Comparison of ENCODE assay signal across 1 cellular context in genomic region chr9:33076360-33077004, GRCh38.
TF ChIP-seq lines count a peak whose summit lies in the region.

TSS of gene SMU1 (minus strand) at chr9:33076674. CDS start at chr9:33076608, 66 bp downstream.

TF ChIP-seq in HepG2, 621 proteins besides CTCF, POLR2A, EP300 and RAD21 (continued from another document and continues in another):
- TF ChIP-seq, protein P1, sequence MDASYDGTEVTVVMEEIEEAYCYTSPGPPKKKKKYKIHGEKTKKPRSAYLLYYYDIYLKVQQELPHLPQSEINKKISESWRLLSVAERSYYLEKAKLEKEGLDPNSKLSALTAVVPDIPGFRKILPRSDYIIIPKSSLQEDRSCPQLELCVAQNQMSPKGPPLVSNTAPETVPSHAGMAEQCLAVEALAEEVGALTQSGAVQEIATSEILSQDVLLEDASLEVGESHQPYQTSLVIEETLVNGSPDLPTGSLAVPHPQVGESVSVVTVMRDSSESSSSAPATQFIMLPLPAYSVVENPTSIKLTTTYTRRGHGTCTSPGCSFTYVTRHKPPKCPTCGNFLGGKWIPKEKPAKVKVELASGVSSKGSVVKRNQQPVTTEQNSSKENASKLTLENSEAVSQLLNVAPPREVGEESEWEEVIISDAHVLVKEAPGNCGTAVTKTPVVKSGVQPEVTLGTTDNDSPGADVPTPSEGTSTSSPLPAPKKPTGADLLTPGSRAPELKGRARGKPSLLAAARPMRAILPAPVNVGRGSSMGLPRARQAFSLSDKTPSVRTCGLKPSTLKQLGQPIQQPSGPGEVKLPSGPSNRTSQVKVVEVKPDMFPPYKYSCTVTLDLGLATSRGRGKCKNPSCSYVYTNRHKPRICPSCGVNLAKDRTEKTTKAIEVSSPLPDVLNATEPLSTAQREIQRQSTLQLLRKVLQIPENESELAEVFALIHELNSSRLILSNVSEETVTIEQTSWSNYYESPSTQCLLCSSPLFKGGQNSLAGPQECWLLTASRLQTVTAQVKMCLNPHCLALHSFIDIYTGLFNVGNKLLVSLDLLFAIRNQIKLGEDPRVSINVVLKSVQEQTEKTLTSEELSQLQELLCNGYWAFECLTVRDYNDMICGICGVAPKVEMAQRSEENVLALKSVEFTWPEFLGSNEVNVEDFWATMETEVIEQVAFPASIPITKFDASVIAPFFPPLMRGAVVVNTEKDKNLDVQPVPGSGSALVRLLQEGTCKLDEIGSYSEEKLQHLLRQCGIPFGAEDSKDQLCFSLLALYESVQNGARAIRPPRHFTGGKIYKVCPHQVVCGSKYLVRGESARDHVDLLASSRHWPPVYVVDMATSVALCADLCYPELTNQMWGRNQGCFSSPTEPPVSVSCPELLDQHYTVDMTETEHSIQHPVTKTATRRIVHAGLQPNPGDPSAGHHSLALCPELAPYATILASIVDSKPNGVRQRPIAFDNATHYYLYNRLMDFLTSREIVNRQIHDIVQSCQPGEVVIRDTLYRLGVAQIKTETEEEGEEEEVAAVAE (CRISPR knock-in tag; IDR thresholded peaks at IDR 0.05; ENCODE audit: borderline replicate concordance): 0 out of 2 replicates have a peak, but pooled peaks have one; percentile 27
- peak; percentile 87 for TF ChIP-seq ZMAT3 (CRISPR knock-in tag; conservative IDR thresholded peaks at IDR 0.05)
- TF ChIP-seq DR1 (CRISPR knock-in tag; IDR thresholded peaks at IDR 0.05): peak; percentile 90
- peak; percentile 32; the same call in 1 of the 2 replicates for TF ChIP-seq ZNF367 (CRISPR knock-in tag; IDR thresholded peaks at IDR 0.05; ENCODE audit: borderline replicate concordance)
- TF ChIP-seq ZUFSP (CRISPR knock-in tag; IDR thresholded peaks at IDR 0.05; ENCODE audit: borderline replicate concordance): no peak
- TF ChIP-seq ZNF615 (CRISPR knock-in tag; IDR thresholded peaks at IDR 0.05; ENCODE audit: borderline replicate concordance): 0 out of 2 replicates have a peak, but pooled peaks have one; percentile 77
- no peak for TF ChIP-seq ATF7 (IDR thresholded peaks at IDR 0.05)
- TF ChIP-seq ATF7 (CRISPR knock-in tag; IDR thresholded peaks at IDR 0.05): peak; percentile 74
- TF ChIP-seq ZNF879 (CRISPR knock-in tag; IDR thresholded peaks at IDR 0.05): no peak
- peak; percentile 34; the same call in 1 of the 2 replicates for TF ChIP-seq RARA (CRISPR knock-in tag; IDR thresholded peaks at IDR 0.05)
- TF ChIP-seq, protein P2, sequence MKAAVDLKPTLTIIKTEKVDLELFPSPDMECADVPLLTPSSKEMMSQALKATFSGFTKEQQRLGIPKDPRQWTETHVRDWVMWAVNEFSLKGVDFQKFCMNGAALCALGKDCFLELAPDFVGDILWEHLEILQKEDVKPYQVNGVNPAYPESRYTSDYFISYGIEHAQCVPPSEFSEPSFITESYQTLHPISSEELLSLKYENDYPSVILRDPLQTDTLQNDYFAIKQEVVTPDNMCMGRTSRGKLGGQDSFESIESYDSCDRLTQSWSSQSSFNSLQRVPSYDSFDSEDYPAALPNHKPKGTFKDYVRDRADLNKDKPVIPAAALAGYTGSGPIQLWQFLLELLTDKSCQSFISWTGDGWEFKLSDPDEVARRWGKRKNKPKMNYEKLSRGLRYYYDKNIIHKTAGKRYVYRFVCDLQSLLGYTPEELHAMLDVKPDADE (CRISPR knock-in tag; IDR thresholded peaks at IDR 0.05): no peak
- peak; percentile 61; the same call in 1 of the 2 replicates for TF ChIP-seq PITX1 (CRISPR knock-in tag; IDR thresholded peaks at IDR 0.05)
- TF ChIP-seq MIER2 (CRISPR knock-in tag; IDR thresholded peaks at IDR 0.05): 0 out of 2 replicates have a peak, but pooled peaks have one; percentile 38
- no peak for TF ChIP-seq ZNF619 (CRISPR knock-in tag; IDR thresholded peaks at IDR 0.05)
- peak; percentile 82 for TF ChIP-seq SIN3B (IDR thresholded peaks at IDR 0.05; ENCODE audit: low read length)
- TF ChIP-seq GMEB2 (CRISPR knock-in tag; IDR thresholded peaks at IDR 0.05; ENCODE audit: low read depth): no peak
- TF ChIP-seq DNMT3B (CRISPR knock-in tag; conservative IDR thresholded peaks at IDR 0.05): peak; percentile 78; the same call in 1 of the 2 replicates
- no peak for TF ChIP-seq GFI1 (CRISPR knock-in tag; IDR thresholded peaks at IDR 0.05; ENCODE audit: borderline replicate concordance)
- TF ChIP-seq ETV5 (CRISPR knock-in tag; IDR thresholded peaks at IDR 0.05; ENCODE audit: borderline replicate concordance): peak; percentile 52; the same call in 1 of the 2 replicates
- peak; percentile 65; the same call in 1 of the 2 replicates for TF ChIP-seq ZBTB46 (CRISPR knock-in tag; IDR thresholded peaks at IDR 0.05; ENCODE audit: borderline replicate concordance)
- peak; percentile 65; the same call in 1 of the 2 replicates for TF ChIP-seq ZNF556 (CRISPR knock-in tag; IDR thresholded peaks at IDR 0.05; ENCODE audit: borderline replicate concordance)
- peak; percentile 70 for TF ChIP-seq ZNF331 (CRISPR knock-in tag; IDR thresholded peaks at IDR 0.05)
- TF ChIP-seq, protein P3, sequence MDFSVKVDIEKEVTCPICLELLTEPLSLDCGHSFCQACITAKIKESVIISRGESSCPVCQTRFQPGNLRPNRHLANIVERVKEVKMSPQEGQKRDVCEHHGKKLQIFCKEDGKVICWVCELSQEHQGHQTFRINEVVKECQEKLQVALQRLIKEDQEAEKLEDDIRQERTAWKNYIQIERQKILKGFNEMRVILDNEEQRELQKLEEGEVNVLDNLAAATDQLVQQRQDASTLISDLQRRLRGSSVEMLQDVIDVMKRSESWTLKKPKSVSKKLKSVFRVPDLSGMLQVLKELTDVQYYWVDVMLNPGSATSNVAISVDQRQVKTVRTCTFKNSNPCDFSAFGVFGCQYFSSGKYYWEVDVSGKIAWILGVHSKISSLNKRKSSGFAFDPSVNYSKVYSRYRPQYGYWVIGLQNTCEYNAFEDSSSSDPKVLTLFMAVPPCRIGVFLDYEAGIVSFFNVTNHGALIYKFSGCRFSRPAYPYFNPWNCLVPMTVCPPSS (IDR thresholded peaks at IDR 0.05): no peak
- TF ChIP-seq SPEN (CRISPR knock-in tag; IDR thresholded peaks at IDR 0.05; ENCODE audit: low read depth): peak; percentile 96
- TF ChIP-seq CREB1 (IDR thresholded peaks at IDR 0.05): peak; percentile 96
- peak; percentile 99 for TF ChIP-seq CREB1 (CRISPR knock-in tag; IDR thresholded peaks at IDR 0.05)
- TF ChIP-seq, protein P4, sequence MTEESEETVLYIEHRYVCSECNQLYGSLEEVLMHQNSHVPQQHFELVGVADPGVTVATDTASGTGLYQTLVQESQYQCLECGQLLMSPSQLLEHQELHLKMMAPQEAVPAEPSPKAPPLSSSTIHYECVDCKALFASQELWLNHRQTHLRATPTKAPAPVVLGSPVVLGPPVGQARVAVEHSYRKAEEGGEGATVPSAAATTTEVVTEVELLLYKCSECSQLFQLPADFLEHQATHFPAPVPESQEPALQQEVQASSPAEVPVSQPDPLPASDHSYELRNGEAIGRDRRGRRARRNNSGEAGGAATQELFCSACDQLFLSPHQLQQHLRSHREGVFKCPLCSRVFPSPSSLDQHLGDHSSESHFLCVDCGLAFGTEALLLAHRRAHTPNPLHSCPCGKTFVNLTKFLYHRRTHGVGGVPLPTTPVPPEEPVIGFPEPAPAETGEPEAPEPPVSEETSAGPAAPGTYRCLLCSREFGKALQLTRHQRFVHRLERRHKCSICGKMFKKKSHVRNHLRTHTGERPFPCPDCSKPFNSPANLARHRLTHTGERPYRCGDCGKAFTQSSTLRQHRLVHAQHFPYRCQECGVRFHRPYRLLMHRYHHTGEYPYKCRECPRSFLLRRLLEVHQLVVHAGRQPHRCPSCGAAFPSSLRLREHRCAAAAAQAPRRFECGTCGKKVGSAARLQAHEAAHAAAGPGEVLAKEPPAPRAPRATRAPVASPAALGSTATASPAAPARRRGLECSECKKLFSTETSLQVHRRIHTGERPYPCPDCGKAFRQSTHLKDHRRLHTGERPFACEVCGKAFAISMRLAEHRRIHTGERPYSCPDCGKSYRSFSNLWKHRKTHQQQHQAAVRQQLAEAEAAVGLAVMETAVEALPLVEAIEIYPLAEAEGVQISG (CRISPR knock-in tag; IDR thresholded peaks at IDR 0.05): peak; percentile 89
- TF ChIP-seq, protein P5, sequence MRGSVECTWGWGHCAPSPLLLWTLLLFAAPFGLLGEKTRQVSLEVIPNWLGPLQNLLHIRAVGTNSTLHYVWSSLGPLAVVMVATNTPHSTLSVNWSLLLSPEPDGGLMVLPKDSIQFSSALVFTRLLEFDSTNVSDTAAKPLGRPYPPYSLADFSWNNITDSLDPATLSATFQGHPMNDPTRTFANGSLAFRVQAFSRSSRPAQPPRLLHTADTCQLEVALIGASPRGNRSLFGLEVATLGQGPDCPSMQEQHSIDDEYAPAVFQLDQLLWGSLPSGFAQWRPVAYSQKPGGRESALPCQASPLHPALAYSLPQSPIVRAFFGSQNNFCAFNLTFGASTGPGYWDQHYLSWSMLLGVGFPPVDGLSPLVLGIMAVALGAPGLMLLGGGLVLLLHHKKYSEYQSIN (CRISPR knock-in tag; IDR thresholded peaks at IDR 0.05; ENCODE audit: borderline replicate concordance): no peak
- no peak for TF ChIP-seq ZNF432 (CRISPR knock-in tag; IDR thresholded peaks at IDR 0.05; ENCODE audit: borderline replicate concordance)
- TF ChIP-seq ZNF333 (CRISPR knock-in tag; IDR thresholded peaks at IDR 0.05; ENCODE audit: borderline replicate concordance): peak; percentile 79; the same call in 1 of the 2 replicates
- 0 out of 2 replicates have a peak, but pooled peaks have one; percentile 11 for TF ChIP-seq PPARG (CRISPR knock-in tag; conservative IDR thresholded peaks at IDR 0.05)
- TF ChIP-seq ZBTB38 (CRISPR knock-in tag; IDR thresholded peaks at IDR 0.05): peak; percentile 74; the same call in 1 of the 2 replicates
- TF ChIP-seq SNAI1 (CRISPR knock-in tag; IDR thresholded peaks at IDR 0.05; ENCODE audit: borderline replicate concordance): 0 out of 2 replicates have a peak, but pooled peaks have one; percentile 17
- peak; percentile 59 for TF ChIP-seq HOMEZ (CRISPR knock-in tag; IDR thresholded peaks at IDR 0.05; ENCODE audit: low read depth)
- peak; percentile 43; the same call in 1 of the 2 replicates for TF ChIP-seq ZNF275 (CRISPR knock-in tag; IDR thresholded peaks at IDR 0.05; ENCODE audit: borderline replicate concordance)
